In the genomic region with DNA sequence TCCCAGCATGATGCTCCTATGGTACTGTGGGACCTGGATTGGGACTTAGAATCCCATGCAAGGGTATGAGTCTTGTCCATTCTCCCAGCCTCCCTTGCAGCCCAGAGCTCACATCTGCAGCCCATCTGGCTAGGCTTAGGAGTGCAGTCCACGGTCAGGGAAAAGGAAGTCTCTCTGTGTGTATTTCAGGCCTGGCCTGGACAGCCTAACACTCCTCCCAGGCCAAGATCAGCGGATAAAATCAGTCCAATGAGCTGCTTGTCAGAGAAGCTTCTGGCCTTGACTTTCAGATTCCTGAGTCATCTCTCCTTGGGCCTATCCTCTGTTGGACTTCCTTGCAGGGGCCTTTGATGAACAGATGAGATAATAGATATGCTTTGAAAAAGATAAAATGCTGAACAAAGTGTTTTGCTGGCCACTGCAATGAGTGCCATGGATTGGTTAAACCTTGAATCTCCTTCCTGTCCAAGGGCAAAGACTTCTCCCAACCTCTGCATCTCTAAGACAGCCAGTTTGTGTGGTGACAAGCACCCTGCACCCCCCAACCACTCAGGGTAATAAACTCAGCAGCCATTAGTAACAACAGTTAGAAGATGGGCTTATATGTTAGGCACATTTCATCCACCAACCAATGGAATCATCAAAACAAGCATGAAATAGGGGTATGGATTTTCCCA, we compare ENCODE assay signal across 19 cellular contexts.
A peak's percentile ranks its signal among the peaks of the same experiment; 100 is the strongest.
DNase-seq lines count a peak whose midpoint lies in the region; ATAC-seq and TF ChIP-seq lines count a peak whose summit lies in the region.
"Had no signal": no experiment of that assay in that cellular context is flagged by ENCODE, and none has a peak within 500 bp of the region (broad histone marks: within the 10 kb centered on the region; RNA-seq: fewer than 3 reads in every experiment).

No MANE protein-coding gene starts in this region.

- no peaks in the 10 kb centered on the region for H3K4me1 Mint-ChIP-seq in naive thymus-derived CD4-positive, alpha-beta T cell
- no peaks in the 10 kb centered on the region for H3K4me1 Mint-ChIP-seq in activated naive CD4-positive, alpha-beta T cell treated with anti-CD3 and anti-CD28 coated beads, Interleukin-2, amount 10 ng/mL, durations not matched to agents 7 days and 5 days
- H3K4me1 Mint-ChIP-seq: activated naive CD4-positive, alpha-beta T cell treated with anti-CD3 and anti-CD28 coated beads, Interleukin-2, amount 50 U/mL, for 24 hours had no signal

- peak; percentile 18 to 71 for TF ChIP-seq POLR2A in adrenal gland (IDR thresholded peaks at IDR 0.05)

- H3K36me3 ChIP-seq in adrenal gland (replicated peaks in 1 of 2) (no peaks in the 10 kb centered on the region), heart right ventricle (no peaks in the 10 kb centered on the region), parathyroid adenoma (ENCODE audit: control insufficient read depth, insufficient read depth, low read length) (no peaks in the 10 kb centered on the region)
- H3K36me3 ChIP-seq in naive thymus-derived CD4-positive, alpha-beta T cell (ENCODE audit: control insufficient read depth in 2 of 3, insufficient read depth in 3 of 3, low read length in 3 of 3), result no peaks in the 10 kb centered on the region
- H3K36me3 ChIP-seq: cardiac muscle cell, gastroesophageal sphincter, tibial artery had no signal

- DNase-seq in ELR (ENCODE audit: low read depth) (peak; percentile 19), adrenal gland (peak; percentile 74 to 92 (median 85)), heart right ventricle (peak; percentile 17), T-helper 9 cell (no peak)
- DNase-seq in naive thymus-derived CD4-positive, alpha-beta T cell, result no peak
- no peak for DNase-seq in activated naive CD4-positive, alpha-beta T cell treated with anti-CD3 and anti-CD28 coated beads, Interleukin-2, amount 10 ng/mL, durations not matched to agents 7 days and 5 days
- DNase-seq: activated T-cell treated with anti-CD3 and anti-CD28 coated beads for 4 hours; C1 segment of cervical spinal cord; DMS153; effector CD8-positive, alpha-beta T cell; NCI-H2081; NCI-H526; OCI-M1; tibial artery had no signal

- H3K4me3 ChIP-seq in adrenal gland (no peak overlapping the region), heart right ventricle (no peak overlapping the region), parathyroid adenoma (ENCODE audit: low read depth, low read length) (no peak overlapping the region)
- H3K4me3 ChIP-seq in naive thymus-derived CD4-positive, alpha-beta T cell (ENCODE audit: low read length), result no peak overlapping the region
- H3K4me3 ChIP-seq: cardiac muscle cell, gastroesophageal sphincter, tibial artery had no signal

- H3K9me3 ChIP-seq in adrenal gland (replicated peaks in 1 of 3) (no peaks in the 10 kb centered on the region), heart right ventricle (peaks cover 0 to 12% (median 0%) of the 10 kb centered on the region in 11 donors), parathyroid adenoma (ENCODE audit: control insufficient read depth, low read length) (no peaks in the 10 kb centered on the region)
- no peaks in the 10 kb centered on the region for H3K9me3 ChIP-seq in naive thymus-derived CD4-positive, alpha-beta T cell (ENCODE audit: control insufficient read depth in 2 of 3, low read length in 3 of 3)
- H3K9me3 ChIP-seq: gastroesophageal sphincter, tibial artery had no signal

- POLR2A ChIA-PET in naive thymus-derived CD4-positive, alpha-beta T cell (lab: Charles Lee), result no interaction called here

- H3K4me2 ChIP-seq in parathyroid adenoma (ENCODE audit: low read length), result no peak overlapping the region

- peak overlapping the region; percentile 67 to 91 (median 75) for H3K27ac ChIP-seq in adrenal gland
- peak overlapping the region in 2 of 10 donors; percentile 6 to 9 for H3K27ac ChIP-seq in heart right ventricle
- H3K27ac ChIP-seq in parathyroid adenoma, result no peak overlapping the region
- no peak overlapping the region for H3K27ac ChIP-seq in naive thymus-derived CD4-positive, alpha-beta T cell (ENCODE audit: low read depth, low read length)
- H3K27ac ChIP-seq: cardiac muscle cell, gastroesophageal sphincter, tibial artery had no signal

- WGBS in adrenal gland, 4 donors, result 14 to 26% (median 18%) methylated on average over 1 to 2 of the region's 2 CpGs
- 53 to 56% methylated on average over 2 of the region's 2 CpGs for WGBS in heart right ventricle, 2 donors

- H3K27me3 Mint-ChIP-seq in naive thymus-derived CD4-positive, alpha-beta T cell, result peaks cover 0 to 2% (median 0%) of the 10 kb centered on the region in 5 donors
- no peaks in the 10 kb centered on the region for H3K27me3 Mint-ChIP-seq in activated naive CD4-positive, alpha-beta T cell treated with anti-CD3 and anti-CD28 coated beads, Interleukin-2, amount 10 ng/mL, durations not matched to agents 7 days and 5 days

- peaks cover 33 to 44% of the 10 kb centered on the region in 2 donors for H3K4me1 ChIP-seq in adrenal gland (replicated peaks in 1 of 2)
- H3K4me1 ChIP-seq in heart right ventricle, result peaks cover 0 to under 1% (median 0%) of the 10 kb centered on the region in 9 donors
- no peaks in the 10 kb centered on the region for H3K4me1 ChIP-seq in parathyroid adenoma
- no peaks in the 10 kb centered on the region for H3K4me1 ChIP-seq in naive thymus-derived CD4-positive, alpha-beta T cell (ENCODE audit: control insufficient read depth in 2 of 2, insufficient read depth in 2 of 2, low read length in 2 of 2)
- H3K4me1 ChIP-seq: gastroesophageal sphincter, tibial artery had no signal

- ATAC-seq in heart right ventricle, result peak in 7 of 8 donors; percentile 73 to 92 (median 81)
- no peak for ATAC-seq in GM21528 (IDR thresholded peaks at IDR 0.05; ENCODE audit: low FRiP score, unreplicated experiment)
- ATAC-seq in naive thymus-derived CD4-positive, alpha-beta T cell, result no peak
- ATAC-seq: gastroesophageal sphincter had no signal

- no peak overlapping the region for H3K27ac Mint-ChIP-seq in naive thymus-derived CD4-positive, alpha-beta T cell
- no peak overlapping the region for H3K27ac Mint-ChIP-seq in activated naive CD4-positive, alpha-beta T cell treated with anti-CD3 and anti-CD28 coated beads, Interleukin-2, amount 10 ng/mL, durations not matched to agents 7 days and 5 days
- H3K27ac Mint-ChIP-seq: activated naive CD4-positive, alpha-beta T cell treated with anti-CD3 and anti-CD28 coated beads, Interleukin-2, amount 50 U/mL, for 24 hours had no signal

- no peak overlapping the region for H3K4me3 Mint-ChIP-seq in naive thymus-derived CD4-positive, alpha-beta T cell
- H3K4me3 Mint-ChIP-seq in activated naive CD4-positive, alpha-beta T cell treated with anti-CD3 and anti-CD28 coated beads, Interleukin-2, amount 10 ng/mL, durations not matched to agents 7 days and 5 days, result no peak overlapping the region
- H3K4me3 Mint-ChIP-seq: activated naive CD4-positive, alpha-beta T cell treated with anti-CD3 and anti-CD28 coated beads, Interleukin-2, amount 50 U/mL, for 24 hours had no signal

- H3K36me3 Mint-ChIP-seq in naive thymus-derived CD4-positive, alpha-beta T cell, result no peaks in the 10 kb centered on the region
- no peaks in the 10 kb centered on the region for H3K36me3 Mint-ChIP-seq in activated naive CD4-positive, alpha-beta T cell treated with anti-CD3 and anti-CD28 coated beads, Interleukin-2, amount 10 ng/mL, durations not matched to agents 7 days and 5 days
- H3K36me3 Mint-ChIP-seq: activated naive CD4-positive, alpha-beta T cell treated with anti-CD3 and anti-CD28 coated beads, Interleukin-2, amount 50 U/mL, for 24 hours had no signal

- intact Hi-C loops in adrenal gland (cut with DNase I), result no loop called here
- intact Hi-C loops in heart right ventricle (cut with DNase I), result no loop called here
- intact Hi-C loops in naive thymus-derived CD4-positive, alpha-beta T cell (cut with micrococcal nuclease), result no loop called here

- peaks cover 5 to 29% (median 12%) of the 10 kb centered on the region in 11 donors for H3K9me3 Mint-ChIP-seq in naive thymus-derived CD4-positive, alpha-beta T cell
- H3K9me3 Mint-ChIP-seq in activated naive CD4-positive, alpha-beta T cell treated with anti-CD3 and anti-CD28 coated beads, Interleukin-2, amount 10 ng/mL, durations not matched to agents 7 days and 5 days, result peaks cover 28% of the 10 kb centered on the region

- H3K79me2 ChIP-seq in parathyroid adenoma, result no peaks in the 10 kb centered on the region

- H3K9ac ChIP-seq in parathyroid adenoma, result no peak overlapping the region

- CTCF ChIA-PET in naive thymus-derived CD4-positive, alpha-beta T cell (lab: Charles Lee), result no interaction called here
- CTCF ChIA-PET in activated naive CD4-positive, alpha-beta T cell treated with anti-CD3 and anti-CD28 coated beads, Interleukin-2, amount 10 ng/mL, durations not matched to agents 7 days and 5 days (lab: Charles Lee), result no interaction called here

- no peak for TF ChIP-seq CTCF in adrenal gland (IDR thresholded peaks at IDR 0.05)
- no peak for TF ChIP-seq CTCF in heart right ventricle (IDR thresholded peaks at IDR 0.05)
- TF ChIP-seq CTCF in parathyroid adenoma (IDR thresholded peaks at IDR 0.05), result no peak

- H2AFZ ChIP-seq in parathyroid adenoma, result peak overlapping the region; percentile 8

- H3K27me3 ChIP-seq in adrenal gland (no peaks in the 10 kb centered on the region), heart right ventricle (peaks cover 0 to 4% (median 0%) of the 10 kb centered on the region in 7 donors), parathyroid adenoma (ENCODE audit: control insufficient read depth, insufficient read depth, low read length) (no peaks in the 10 kb centered on the region)
- no peaks in the 10 kb centered on the region for H3K27me3 ChIP-seq in naive thymus-derived CD4-positive, alpha-beta T cell (ENCODE audit: control insufficient read depth in 2 of 2, insufficient read depth in 2 of 2, low read length in 2 of 2)
- H3K27me3 ChIP-seq: cardiac muscle cell, tibial artery had no signal

Comparison
In these comparisons a context has a peak if more than half of its experiments do, and no peak if none do; other contexts are left out.
1. DNase-seq: peak in ELR (single experiment), adrenal gland (7 of 7) and heart right ventricle (2 of 2); none in naive thymus-derived CD4-positive, alpha-beta T cell (0 of 9), activated naive CD4-positive, alpha-beta T cell treated with anti-CD3 and anti-CD28 coated beads, Interleukin-2, amount 10 ng/mL, durations not matched to agents 7 days and 5 days (single experiment) and T-helper 9 cell (single experiment).
2. H3K27ac ChIP-seq: peak in adrenal gland (5 of 5); none in parathyroid adenoma (single experiment) and naive thymus-derived CD4-positive, alpha-beta T cell (single experiment).
3. ATAC-seq: peak in heart right ventricle (7 of 8); none in GM21528 (single experiment) and naive thymus-derived CD4-positive, alpha-beta T cell (single experiment).